Comparison of ENCODE assay signal across 1 cellular context in genomic region chr11:12673924-12674570, GRCh38.
TF ChIP-seq lines count a peak whose summit lies in the region.

TEAD1 (plus strand) TSS chr11:12674421.

TF ChIP-seq in HepG2, 621 proteins besides CTCF, POLR2A, EP300 and RAD21 (continued from another document and continues in another):
- TF ChIP-seq REST (IDR thresholded peaks at IDR 0.05; ENCODE audit: borderline replicate concordance in 1 of 2, low read depth in 1 of 2, low read length in 2 of 2) (no peak), ISX (CRISPR knock-in tag; conservative IDR thresholded peaks at IDR 0.05) (no peak), ARHGAP35 (CRISPR knock-in tag; IDR thresholded peaks at IDR 0.05; ENCODE audit: borderline replicate concordance) (0 out of 2 replicates have a peak, but pooled peaks have one; percentile 44), ZNF282 (IDR thresholded peaks at IDR 0.05; ENCODE audit: partially characterized antibody) (no peak), PAXIP1 (CRISPR knock-in tag; conservative IDR thresholded peaks at IDR 0.05) (no peak; the same call in 1 of the 2 replicates), BCL6 (CRISPR knock-in tag; IDR thresholded peaks at IDR 0.05) (peak; percentile 48; the same call in 1 of the 2 replicates), NAIF1 (CRISPR knock-in tag; IDR thresholded peaks at IDR 0.05; ENCODE audit: borderline replicate concordance) (no peak), ZNF274 (CRISPR knock-in tag; IDR thresholded peaks at IDR 0.05) (0 out of 2 replicates have a peak, but pooled peaks have one; percentile 10), HOMEZ (CRISPR knock-in tag; IDR thresholded peaks at IDR 0.05; ENCODE audit: low read depth) (peak; percentile 56; the same call in 1 of the 2 replicates), GABPA (IDR thresholded peaks at IDR 0.05; ENCODE audit: low read depth, low read length) (no peak), GABPA (CRISPR knock-in tag; IDR thresholded peaks at IDR 0.05; ENCODE audit: low read depth) (no peak), ATF6 (CRISPR knock-in tag; conservative IDR thresholded peaks at IDR 0.05) (no peak), ZNF737 (CRISPR knock-in tag; IDR thresholded peaks at IDR 0.05; ENCODE audit: borderline replicate concordance) (no peak), ELF3 (CRISPR knock-in tag; IDR thresholded peaks at IDR 0.05) (no peak; the same call in 1 of the 2 replicates), ZNF24 (IDR thresholded peaks at IDR 0.05) (no peak; the same call in 1 of the 2 replicates), HOXA9 (CRISPR knock-in tag; IDR thresholded peaks at IDR 0.05; ENCODE audit: borderline replicate concordance) (no peak), PPARG (CRISPR knock-in tag; conservative IDR thresholded peaks at IDR 0.05) (no peak), HES4 (CRISPR knock-in tag; IDR thresholded peaks at IDR 0.05; ENCODE audit: borderline replicate concordance) (no peak), ZNF292 (CRISPR knock-in tag; IDR thresholded peaks at IDR 0.05; ENCODE audit: borderline replicate concordance, low read depth) (0 out of 2 replicates have a peak, but pooled peaks have one; percentile 42), KLF15 (CRISPR knock-in tag; IDR thresholded peaks at IDR 0.05; ENCODE audit: borderline replicate concordance) (no peak), NCOA5 (CRISPR knock-in tag; IDR thresholded peaks at IDR 0.05) (no peak), ERF (CRISPR knock-in tag; IDR thresholded peaks at IDR 0.05) (0 out of 2 replicates have a peak, but pooled peaks have one; percentile 44), RAD51 (IDR thresholded peaks at IDR 0.05; ENCODE audit: borderline replicate concordance) (no peak), ZNF101 (CRISPR knock-in tag; IDR thresholded peaks at IDR 0.05; ENCODE audit: borderline replicate concordance, low read depth) (no peak), TBX2 (CRISPR knock-in tag; IDR thresholded peaks at IDR 0.05; ENCODE audit: borderline replicate concordance) (no peak; the same call in 1 of the 2 replicates), ZNF44 (CRISPR knock-in tag; IDR thresholded peaks at IDR 0.05) (no peak), ZNF780A (CRISPR knock-in tag; IDR thresholded peaks at IDR 0.05) (no peak), ZFP36L1 (CRISPR knock-in tag; IDR thresholded peaks at IDR 0.05) (no peak), TEAD2 (CRISPR knock-in tag; IDR thresholded peaks at IDR 0.05) (no peak), MAF1 (CRISPR knock-in tag; IDR thresholded peaks at IDR 0.05; ENCODE audit: borderline replicate concordance) (no peak), POGZ (CRISPR knock-in tag; IDR thresholded peaks at IDR 0.05) (peak; percentile 51; the same call in 1 of the 2 replicates), ZNF609 (CRISPR knock-in tag; IDR thresholded peaks at IDR 0.05; ENCODE audit: borderline replicate concordance) (no peak), MBNL3 (CRISPR knock-in tag; conservative IDR thresholded peaks at IDR 0.05) (no peak), SAP130 (CRISPR knock-in tag; IDR thresholded peaks at IDR 0.05; ENCODE audit: low read depth) (peak; percentile 82), NFE2L1 (CRISPR knock-in tag; IDR thresholded peaks at IDR 0.05; ENCODE audit: borderline replicate concordance) (no peak), TERF1 (CRISPR knock-in tag; IDR thresholded peaks at IDR 0.05) (no peak), ZNF691 (CRISPR knock-in tag; IDR thresholded peaks at IDR 0.05; ENCODE audit: borderline replicate concordance, low read depth) (no peak), ZNF577 (CRISPR knock-in tag; IDR thresholded peaks at IDR 0.05; ENCODE audit: borderline replicate concordance, low read depth) (no peak), SRSF9 (IDR thresholded peaks at IDR 0.05; ENCODE audit: borderline replicate concordance, insufficient read depth, low read depth, low read length, poor library complexity, severe bottlenecking) (no peak), DDIT3 (CRISPR knock-in tag; IDR thresholded peaks at IDR 0.05) (no peak), SNAPC2 (CRISPR knock-in tag; IDR thresholded peaks at IDR 0.05) (no peak), SNRNP70 (IDR thresholded peaks at IDR 0.05; ENCODE audit: low read depth, low read length) (no peak), SIX1 (CRISPR knock-in tag; IDR thresholded peaks at IDR 0.05; ENCODE audit: borderline replicate concordance) (no peak)
